16 cellular contexts compared by ENCODE assay signal in genomic region chr13:69706807-69707206, GRCh38.
"Had no signal": no experiment of that assay in that cellular context is flagged by ENCODE, and none has a peak within 500 bp of the region (broad histone marks: within the 10 kb centered on the region; RNA-seq: fewer than 3 reads in every experiment).

No MANE protein-coding gene starts in this region.

- H3K36me3 ChIP-seq: ovary, stomach, thoracic aorta had no signal

- ATAC-seq: foreskin keratinocyte; naive thymus-derived CD4-positive, alpha-beta T cell; right cardiac atrium had no signal

- H3K4me1 Mint-ChIP-seq: naive thymus-derived CD4-positive, alpha-beta T cell had no signal

- DNase-seq: effector memory CD4-positive, alpha-beta T cell; erythroblast; foreskin keratinocyte; kidney; mesendoderm; naive thymus-derived CD4-positive, alpha-beta T cell; nephron progenitor cell; ovary; right cardiac atrium; small intestine; stimulated activated CD4-positive, alpha-beta T cell treated with anti-CD3 and anti-CD28 coated beads, Interleukin-12 subunit alpha, Interleukin-12 subunit beta, amount 100 ng/mL, for 4 hours; stimulated activated naive CD4-positive, alpha-beta T cell; stomach; substantia nigra; trophoblast cell had no signal

- FAIRE-seq: kidney, small intestine had no signal

- H3K4me3 ChIP-seq: ovary, stomach, thoracic aorta had no signal

- H3K27me3 Mint-ChIP-seq: naive thymus-derived CD4-positive, alpha-beta T cell had no signal

- H3K9me3 ChIP-seq: ovary, stomach, thoracic aorta had no signal

- H3K36me3 Mint-ChIP-seq: naive thymus-derived CD4-positive, alpha-beta T cell had no signal

- H3K27ac Mint-ChIP-seq: naive thymus-derived CD4-positive, alpha-beta T cell; nephron progenitor cell had no signal

- H3K27ac ChIP-seq: foreskin keratinocyte, ovary, stomach, thoracic aorta had no signal

- H3K27me3 ChIP-seq: foreskin keratinocyte, ovary, stomach had no signal

- H3K4me3 Mint-ChIP-seq: naive thymus-derived CD4-positive, alpha-beta T cell; nephron progenitor cell had no signal

- H3K4me1 ChIP-seq: foreskin keratinocyte, stomach had no signal
